In the genomic region with DNA sequence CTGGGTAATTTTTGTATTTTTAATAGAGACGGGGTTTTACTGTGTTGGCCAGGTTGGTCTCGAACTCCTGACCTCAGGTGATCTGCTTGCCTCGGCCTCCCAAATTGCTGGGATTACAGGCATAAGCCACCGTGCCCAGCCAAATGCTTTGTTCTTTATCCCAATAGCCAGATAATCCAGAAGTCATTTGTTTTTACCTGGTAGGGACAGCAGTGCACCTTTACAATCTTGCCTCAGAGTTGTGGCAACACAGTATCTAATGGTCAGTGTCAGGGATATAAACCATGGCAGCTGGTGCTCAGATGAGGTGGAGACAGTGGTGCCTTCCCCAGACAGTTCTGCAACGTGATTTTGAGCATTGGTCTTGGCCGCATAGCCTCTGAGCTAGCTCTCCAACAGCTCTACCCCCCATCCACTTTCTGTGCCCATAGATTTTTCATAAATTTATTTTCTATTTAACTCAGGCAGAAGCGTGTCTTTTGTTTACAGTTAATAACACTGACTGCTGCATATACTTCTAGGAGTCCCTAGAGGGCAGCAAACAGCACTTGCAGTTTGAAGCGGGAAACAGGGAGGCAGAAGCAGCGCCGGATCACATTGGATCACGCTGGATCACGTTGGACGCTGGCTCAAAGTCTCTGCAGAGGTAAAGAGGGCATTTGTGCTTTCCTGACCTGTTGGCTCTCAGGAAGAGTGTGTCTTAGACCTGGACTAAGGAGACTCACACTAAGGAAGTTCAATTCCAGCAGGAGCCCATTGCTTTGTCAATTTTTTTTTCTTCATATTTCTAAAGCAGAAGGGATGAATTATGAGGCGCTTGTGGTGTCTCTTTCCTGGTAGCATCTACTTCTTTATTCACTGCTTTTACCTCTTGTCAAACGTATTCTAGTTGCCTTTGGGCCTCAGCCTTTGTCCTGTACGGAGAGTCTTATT, we compare ENCODE assay signal across 9 cellular contexts. TPM values are rescaled to one million over a fixed set of nuclear protein-coding genes. Genes with fewer than 3 reads are reported as not detected.
DNase-seq lines count a peak whose midpoint lies in the region; ATAC-seq lines count a peak whose summit lies in the region.
"Had no signal": no experiment of that assay in that cellular context is flagged by ENCODE, and none has a peak within 500 bp of the region (broad histone marks: within the 10 kb centered on the region; RNA-seq: fewer than 3 reads in every experiment).

No MANE protein-coding gene starts in this region.

- no peak overlapping the region for H3K27ac ChIP-seq in muscle layer of colon (ENCODE audit: low read depth, low read length)

- H3K27me3 ChIP-seq in muscle layer of colon (ENCODE audit: control insufficient read depth in 1 of 2, insufficient read depth in 2 of 2, low read length in 2 of 2) = no peaks in the 10 kb centered on the region

- H3K4me3 ChIP-seq in muscle layer of colon (ENCODE audit: low read depth in 1 of 2, low read length in 2 of 2) = no peak overlapping the region

- peak; percentile 51 for DNase-seq in Caki2 (ENCODE audit: low read depth)
- peak; percentile 70 for DNase-seq in HuH-7.5 (ENCODE audit: low spot score)
- peak; percentile 77 for DNase-seq in NOMO-1 treated with DMSO at 0.1 percent for 48 hours (lab: John Stamatoyannopoulos, UW; ENCODE audit: unreplicated experiment)
- DNase-seq in activated CD8-positive, alpha-beta memory T cell treated with anti-CD3 and anti-CD28 coated beads, Interleukin-2, amount 50 U/mL, for 48 hours = peak; percentile 71
- peak; percentile 88 for DNase-seq in superior temporal gyrus (ENCODE audit: extremely low spot score)

- in situ Hi-C loops in Caki2 (cut with HindIII; ENCODE audit: low pct_unique_long_range_greater_than_20kb, low sequenced_read_pairs) = no loop called here

- H3K9me3 ChIP-seq in muscle layer of colon (ENCODE audit: low read length) = no peaks in the 10 kb centered on the region

- H3K4me1 ChIP-seq in muscle layer of colon (ENCODE audit: insufficient read depth, low read length) = no peaks in the 10 kb centered on the region

- H3K36me3 ChIP-seq in muscle layer of colon (ENCODE audit: insufficient read depth, low read length) = no peaks in the 10 kb centered on the region

- H3K9ac ChIP-seq in muscle layer of colon (ENCODE audit: low read length) = peak overlapping the region; percentile 4

- ATAC-seq in esophagus mucosa = peak; percentile 59
- ATAC-seq in HG02759 (IDR thresholded peaks at IDR 0.05; ENCODE audit: unreplicated experiment) = no peak

RNA-seq across cellular contexts. Expression of gene GGT6, which starts 5.1 kb away (rescaled TPM):
- not detected in 2 replicates for total RNA-seq in Caki2 (2014; rRNA removed; shearing (Covaris generic); ENCODE audit: low replicate concordance)
- total RNA-seq in esophagus mucosa = 41.6 TPM
- total RNA-seq: activated CD8-positive, alpha-beta memory T cell treated with anti-CD3 and anti-CD28 coated beads for 36 hours had no signal

RNA-seq across cellular contexts. Expression of gene MYBBP1A, which starts 10.3 kb away (rescaled TPM):
- 44.6 and 44.8 TPM in 2 replicates for total RNA-seq in Caki2 (2014; rRNA removed; shearing (Covaris generic); ENCODE audit: low replicate concordance)
- 42.9 TPM for total RNA-seq in esophagus mucosa

RNA-seq across cellular contexts. Expression of gene SMTNL2, which starts 18.9 kb away (rescaled TPM):
- 2.4 and 2.9 TPM in 2 replicates for total RNA-seq in Caki2 (2014; rRNA removed; shearing (Covaris generic); ENCODE audit: low replicate concordance)
- 0.56 TPM for total RNA-seq in esophagus mucosa
- total RNA-seq: activated CD8-positive, alpha-beta memory T cell treated with anti-CD3 and anti-CD28 coated beads for 36 hours had no signal

Comparison
In these comparisons a context has a peak if more than half of its experiments do, and no peak if none do; other contexts are left out.
1. RNA of gene GGT6, which starts 5.1 kb away (total RNA-seq): 41.6 TPM in esophagus mucosa (single experiment); not detected in Caki2; every median in the first group is over 10 times any median in the second.
2. Peak in every context shown above with its lines, with median percentiles within 50 percentile points of each other: DNase-seq.